ENCODE assay signal across 2 cellular contexts in the genomic region with DNA sequence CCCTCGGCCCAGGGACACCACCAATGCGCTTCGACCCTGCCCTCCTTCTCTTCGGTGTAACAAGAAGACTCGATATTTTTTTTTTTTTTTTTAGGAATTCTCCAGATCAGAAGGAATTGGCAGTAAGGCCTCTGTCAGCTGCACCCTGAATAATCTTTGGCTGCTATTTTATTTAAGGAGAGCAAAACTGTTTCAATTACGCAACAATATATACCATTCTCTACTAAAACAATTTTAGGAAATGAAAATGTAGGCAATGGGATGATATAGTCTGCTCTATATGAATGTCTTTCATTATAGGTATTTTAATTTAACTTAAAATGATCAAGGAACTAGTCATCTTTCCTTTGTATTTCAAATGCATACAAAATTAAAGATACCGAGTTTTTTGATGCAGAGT.
TF ChIP-seq lines count a peak whose summit lies in the region.

No MANE protein-coding gene starts in this region.

TF ChIP-seq in SK-N-SH, 30 proteins besides CTCF, POLR2A, EP300 and RAD21:
- TF ChIP-seq, protein P1, sequence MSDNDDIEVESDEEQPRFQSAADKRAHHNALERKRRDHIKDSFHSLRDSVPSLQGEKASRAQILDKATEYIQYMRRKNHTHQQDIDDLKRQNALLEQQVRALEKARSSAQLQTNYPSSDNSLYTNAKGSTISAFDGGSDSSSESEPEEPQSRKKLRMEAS (IDR thresholded peaks at IDR 0.05; ENCODE audit: low read depth): no peak
- no peak for TF ChIP-seq TEAD4 (IDR thresholded peaks at IDR 0.05; ENCODE audit: borderline replicate concordance, insufficient read depth)
- TF ChIP-seq SMC3 (IDR thresholded peaks at IDR 0.05; ENCODE audit: low read depth, low read length): no peak
- no peak for TF ChIP-seq SIN3A (IDR thresholded peaks at IDR 0.05; ENCODE audit: borderline replicate concordance, low read depth, low read length)
- TF ChIP-seq, protein P2, sequence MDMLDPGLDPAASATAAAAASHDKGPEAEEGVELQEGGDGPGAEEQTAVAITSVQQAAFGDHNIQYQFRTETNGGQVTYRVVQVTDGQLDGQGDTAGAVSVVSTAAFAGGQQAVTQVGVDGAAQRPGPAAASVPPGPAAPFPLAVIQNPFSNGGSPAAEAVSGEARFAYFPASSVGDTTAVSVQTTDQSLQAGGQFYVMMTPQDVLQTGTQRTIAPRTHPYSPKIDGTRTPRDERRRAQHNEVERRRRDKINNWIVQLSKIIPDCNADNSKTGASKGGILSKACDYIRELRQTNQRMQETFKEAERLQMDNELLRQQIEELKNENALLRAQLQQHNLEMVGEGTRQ (IDR thresholded peaks at IDR 0.05; ENCODE audit: borderline replicate concordance, low read depth, low read length): no peak
- TF ChIP-seq GATA2 (CRISPR knock-in tag; IDR thresholded peaks at IDR 0.05): no peak
- no peak for TF ChIP-seq FOXM1 (IDR thresholded peaks at IDR 0.05; ENCODE audit: low read depth)
- TF ChIP-seq, protein P3, sequence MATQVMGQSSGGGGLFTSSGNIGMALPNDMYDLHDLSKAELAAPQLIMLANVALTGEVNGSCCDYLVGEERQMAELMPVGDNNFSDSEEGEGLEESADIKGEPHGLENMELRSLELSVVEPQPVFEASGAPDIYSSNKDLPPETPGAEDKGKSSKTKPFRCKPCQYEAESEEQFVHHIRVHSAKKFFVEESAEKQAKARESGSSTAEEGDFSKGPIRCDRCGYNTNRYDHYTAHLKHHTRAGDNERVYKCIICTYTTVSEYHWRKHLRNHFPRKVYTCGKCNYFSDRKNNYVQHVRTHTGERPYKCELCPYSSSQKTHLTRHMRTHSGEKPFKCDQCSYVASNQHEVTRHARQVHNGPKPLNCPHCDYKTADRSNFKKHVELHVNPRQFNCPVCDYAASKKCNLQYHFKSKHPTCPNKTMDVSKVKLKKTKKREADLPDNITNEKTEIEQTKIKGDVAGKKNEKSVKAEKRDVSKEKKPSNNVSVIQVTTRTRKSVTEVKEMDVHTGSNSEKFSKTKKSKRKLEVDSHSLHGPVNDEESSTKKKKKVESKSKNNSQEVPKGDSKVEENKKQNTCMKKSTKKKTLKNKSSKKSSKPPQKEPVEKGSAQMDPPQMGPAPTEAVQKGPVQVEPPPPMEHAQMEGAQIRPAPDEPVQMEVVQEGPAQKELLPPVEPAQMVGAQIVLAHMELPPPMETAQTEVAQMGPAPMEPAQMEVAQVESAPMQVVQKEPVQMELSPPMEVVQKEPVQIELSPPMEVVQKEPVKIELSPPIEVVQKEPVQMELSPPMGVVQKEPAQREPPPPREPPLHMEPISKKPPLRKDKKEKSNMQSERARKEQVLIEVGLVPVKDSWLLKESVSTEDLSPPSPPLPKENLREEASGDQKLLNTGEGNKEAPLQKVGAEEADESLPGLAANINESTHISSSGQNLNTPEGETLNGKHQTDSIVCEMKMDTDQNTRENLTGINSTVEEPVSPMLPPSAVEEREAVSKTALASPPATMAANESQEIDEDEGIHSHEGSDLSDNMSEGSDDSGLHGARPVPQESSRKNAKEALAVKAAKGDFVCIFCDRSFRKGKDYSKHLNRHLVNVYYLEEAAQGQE (IDR thresholded peaks at IDR 0.05; ENCODE audit: low read depth, low read length): no peak
- TF ChIP-seq JUND (IDR thresholded peaks at IDR 0.05): no peak
- no peak for TF ChIP-seq RCOR1 (IDR thresholded peaks at IDR 0.05; ENCODE audit: low read length)
- no peak for TF ChIP-seq EZH2phosphoT487 (IDR thresholded peaks at IDR 0.05; ENCODE audit: borderline replicate concordance, low read depth)
- TF ChIP-seq MXI1 (IDR thresholded peaks at IDR 0.05; ENCODE audit: low read depth, low read length): no peak
- TF ChIP-seq TCF12 (IDR thresholded peaks at IDR 0.05): no peak
- TF ChIP-seq, protein P4, sequence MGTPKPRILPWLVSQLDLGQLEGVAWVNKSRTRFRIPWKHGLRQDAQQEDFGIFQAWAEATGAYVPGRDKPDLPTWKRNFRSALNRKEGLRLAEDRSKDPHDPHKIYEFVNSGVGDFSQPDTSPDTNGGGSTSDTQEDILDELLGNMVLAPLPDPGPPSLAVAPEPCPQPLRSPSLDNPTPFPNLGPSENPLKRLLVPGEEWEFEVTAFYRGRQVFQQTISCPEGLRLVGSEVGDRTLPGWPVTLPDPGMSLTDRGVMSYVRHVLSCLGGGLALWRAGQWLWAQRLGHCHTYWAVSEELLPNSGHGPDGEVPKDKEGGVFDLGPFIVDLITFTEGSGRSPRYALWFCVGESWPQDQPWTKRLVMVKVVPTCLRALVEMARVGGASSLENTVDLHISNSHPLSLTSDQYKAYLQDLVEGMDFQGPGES (IDR thresholded peaks at IDR 0.05; ENCODE audit: low read depth, low read length): no peak
- TF ChIP-seq, protein P5, sequence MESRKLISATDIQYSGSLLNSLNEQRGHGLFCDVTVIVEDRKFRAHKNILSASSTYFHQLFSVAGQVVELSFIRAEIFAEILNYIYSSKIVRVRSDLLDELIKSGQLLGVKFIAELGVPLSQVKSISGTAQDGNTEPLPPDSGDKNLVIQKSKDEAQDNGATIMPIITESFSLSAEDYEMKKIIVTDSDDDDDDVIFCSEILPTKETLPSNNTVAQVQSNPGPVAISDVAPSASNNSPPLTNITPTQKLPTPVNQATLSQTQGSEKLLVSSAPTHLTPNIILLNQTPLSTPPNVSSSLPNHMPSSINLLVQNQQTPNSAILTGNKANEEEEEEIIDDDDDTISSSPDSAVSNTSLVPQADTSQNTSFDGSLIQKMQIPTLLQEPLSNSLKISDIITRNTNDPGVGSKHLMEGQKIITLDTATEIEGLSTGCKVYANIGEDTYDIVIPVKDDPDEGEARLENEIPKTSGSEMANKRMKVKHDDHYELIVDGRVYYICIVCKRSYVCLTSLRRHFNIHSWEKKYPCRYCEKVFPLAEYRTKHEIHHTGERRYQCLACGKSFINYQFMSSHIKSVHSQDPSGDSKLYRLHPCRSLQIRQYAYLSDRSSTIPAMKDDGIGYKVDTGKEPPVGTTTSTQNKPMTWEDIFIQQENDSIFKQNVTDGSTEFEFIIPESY (IDR thresholded peaks at IDR 0.05; ENCODE audit: borderline replicate concordance, low read depth): no peak
- TF ChIP-seq GABPA (IDR thresholded peaks at IDR 0.05; ENCODE audit: low read depth): no peak
- TF ChIP-seq YY1 (IDR thresholded peaks at IDR 0.05; ENCODE audit: low read depth): no peak
TF ChIP-seq in SK-N-SH: peak in this region for 0.

TF ChIP-seq in SK-N-SH treated with all-trans-retinoic acid at 6 μM for 48 hours, 23 proteins besides CTCF, POLR2A, EP300 and RAD21:
- TF ChIP-seq, protein P6, sequence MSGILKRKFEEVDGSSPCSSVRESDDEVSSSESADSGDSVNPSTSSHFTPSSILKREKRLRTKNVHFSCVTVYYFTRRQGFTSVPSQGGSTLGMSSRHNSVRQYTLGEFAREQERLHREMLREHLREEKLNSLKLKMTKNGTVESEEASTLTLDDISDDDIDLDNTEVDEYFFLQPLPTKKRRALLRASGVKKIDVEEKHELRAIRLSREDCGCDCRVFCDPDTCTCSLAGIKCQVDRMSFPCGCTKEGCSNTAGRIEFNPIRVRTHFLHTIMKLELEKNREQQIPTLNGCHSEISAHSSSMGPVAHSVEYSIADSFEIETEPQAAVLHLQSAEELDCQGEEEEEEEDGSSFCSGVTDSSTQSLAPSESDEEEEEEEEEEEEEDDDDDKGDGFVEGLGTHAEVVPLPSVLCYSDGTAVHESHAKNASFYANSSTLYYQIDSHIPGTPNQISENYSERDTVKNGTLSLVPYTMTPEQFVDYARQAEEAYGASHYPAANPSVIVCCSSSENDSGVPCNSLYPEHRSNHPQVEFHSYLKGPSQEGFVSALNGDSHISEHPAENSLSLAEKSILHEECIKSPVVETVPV (CRISPR knock-in tag; IDR thresholded peaks at IDR 0.05): no peak
- TF ChIP-seq ISL1 (CRISPR knock-in tag; IDR thresholded peaks at IDR 0.05) (no peak), CSDC2 (CRISPR knock-in tag; IDR thresholded peaks at IDR 0.05) (no peak), PPARA (CRISPR knock-in tag; IDR thresholded peaks at IDR 0.05; ENCODE audit: borderline replicate concordance) (no peak)
